ENCODE assay signal across 19 cellular contexts in the genomic region with DNA sequence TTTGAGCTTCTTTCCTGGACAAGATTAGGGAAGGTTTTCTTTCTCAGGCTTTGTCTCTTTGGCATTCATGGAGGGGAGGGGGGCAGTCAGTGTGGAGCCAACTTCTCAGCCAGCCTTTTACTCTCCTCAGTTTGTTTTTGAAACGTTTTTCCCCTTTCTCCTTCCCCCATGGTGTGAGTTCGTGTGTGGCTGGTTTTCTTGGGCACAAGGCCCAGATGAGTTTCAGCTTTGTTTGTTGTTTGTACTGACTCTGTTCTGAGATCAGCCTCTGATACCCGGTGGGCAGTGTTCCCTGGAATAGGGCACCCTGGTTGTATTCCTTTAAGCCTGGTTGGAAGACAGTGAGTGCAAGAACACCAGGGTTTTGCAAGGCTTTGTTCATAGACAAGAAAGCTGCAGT.
DNase-seq lines count a peak whose midpoint lies in the region; ATAC-seq and TF ChIP-seq lines count a peak whose summit lies in the region.
"Had no signal": no experiment of that assay in that cellular context is flagged by ENCODE, and none has a peak within 500 bp of the region (broad histone marks: within the 10 kb centered on the region; RNA-seq: fewer than 3 reads in every experiment).

No MANE protein-coding gene starts in this region.

- no peak for ATAC-seq in GM18511 (IDR thresholded peaks at IDR 0.05; ENCODE audit: unreplicated experiment)
- ATAC-seq: left colon, natural killer cell, Right ventricle myocardium inferior had no signal

- CTCF ChIA-PET in AG04449 (lab: Yijun Ruan, JAX) = no interaction called here

- DNase-seq in AG04449 (ENCODE audit: low read depth, low spot score) (peak; percentile 7), NCI-H69 (lab: John Stamatoyannopoulos, UW) (peak; percentile 20), dedifferentiated amniotic fluid mesenchymal stem cell (ENCODE audit: extremely low spot score) (peak; percentile 62), non-pigmented ciliary epithelial cell (ENCODE audit: low read depth) (peak; percentile 10), NCI-H1436 treated with DMSO at 0.1 percent for 48 hours (lab: John Stamatoyannopoulos, UW) (no peak), NCI-H2171 treated with DMSO at 0.1 percent for 48 hours (lab: John Stamatoyannopoulos, UW) (no peak)
- DNase-seq in activated CD8-positive, alpha-beta memory T cell treated with anti-CD3 and anti-CD28 coated beads, Interleukin-2, amount 50 U/mL, for 48 hours = no peak
- DNase-seq: activated CD4-positive, alpha-beta T cell treated with anti-CD3 and anti-CD28 coated beads, Interleukin-2, amount 50 U/mL, for 1 hour; activated effector memory CD4-positive, alpha-beta T cell treated with Interleukin-2 at 50 U/mL for 16 hours; BE2C; Calu3; erythroblast; left colon; natural killer cell; spleen; stimulated activated CD4-positive, alpha-beta T cell treated with anti-CD3 and anti-CD28 coated beads, Interleukin-4, amount 100 ng/mL, for 4 hours had no signal

- no peak for TF ChIP-seq CTCF in AG04449 (IDR thresholded peaks at IDR 0.05; ENCODE audit: insufficient read depth, low read length, missing control alignments)

- H3K4me3 ChIP-seq in AG04449 (ENCODE audit: low read depth, low read length) = no peak overlapping the region
- H3K4me3 ChIP-seq: cardiac muscle cell, spleen had no signal

- POLR2A ChIA-PET in AG04449 (lab: Yijun Ruan, JAX) = no interaction called here

Comparison
In these comparisons a context has a peak if more than half of its experiments do, and no peak if none do; other contexts are left out.
1. DNase-seq: peak in AG04449 (single experiment), NCI-H69 (single experiment), dedifferentiated amniotic fluid mesenchymal stem cell (single experiment) and non-pigmented ciliary epithelial cell (single experiment); none in NCI-H1436 treated with DMSO at 0.1 percent for 48 hours (single experiment), NCI-H2171 treated with DMSO at 0.1 percent for 48 hours (single experiment) and activated CD8-positive, alpha-beta memory T cell treated with anti-CD3 and anti-CD28 coated beads, Interleukin-2, amount 50 U/mL, for 48 hours (single experiment).